In genomic region chr13:61777902-61778301, GRCh38 we compare ENCODE assay signal across 22 cellular contexts.
"Had no signal": no experiment of that assay in that cellular context is flagged by ENCODE, and none has a peak within 500 bp of the region (broad histone marks: within the 10 kb centered on the region; RNA-seq: fewer than 3 reads in every experiment).

No MANE protein-coding gene starts in this region.

- H3K4me3 ChIP-seq: cardiac muscle cell, esophagus squamous epithelium, hepatocyte, skin epidermis, upper lobe of left lung had no signal

- DNase-seq: activated CD4-positive, alpha-beta T cell treated with anti-CD3 and anti-CD28 coated beads, Interleukin-2, amount 50 U/mL, for 1 hour; activated CD8-positive, alpha-beta memory T cell treated with anti-CD3 and anti-CD28 coated beads, Interleukin-2, amount 50 U/mL, for 4 hours; activated effector memory CD4-positive, alpha-beta T cell treated with anti-CD3 and anti-CD28 coated beads, Interleukin-2, amount 50 U/mL, for 16 hours; activated naive CD4-positive, alpha-beta T cell treated with anti-CD3 and anti-CD28 coated beads, Interleukin-2, amount 50 U/mL, for 16 hours; activated T-cell treated with anti-CD3 and anti-CD28 coated beads, Interleukin-2, amount 50 U/mL, for 48 hours; aorta; effector memory CD8-positive, alpha-beta T cell; esophagus squamous epithelium; foreskin keratinocyte; mammary epithelial cell; midbrain; nephron progenitor cell; occipital lobe; retina; stimulated activated CD4-positive, alpha-beta T cell treated with anti-CD3 and anti-CD28 coated beads, Interleukin-15, amount 100 ng/mL, for 24 hours; stimulated activated CD4-positive, alpha-beta T cell treated with anti-CD3 and anti-CD28 coated beads, Interleukin-2, amount 100 ng/mL, for 48 hours; stimulated activated naive CD8-positive, alpha-beta T cell treated with anti-CD3 and anti-CD28 coated beads, Interleukin-15, amount 100 ng/mL, for 72 hours; upper lobe of left lung had no signal

- H3K9me3 ChIP-seq: esophagus squamous epithelium, upper lobe of left lung had no signal

- H3K4me1 ChIP-seq: esophagus squamous epithelium, foreskin keratinocyte, upper lobe of left lung had no signal

- H3K36me3 ChIP-seq: cardiac muscle cell, esophagus squamous epithelium, upper lobe of left lung had no signal

- H3K27me3 ChIP-seq: cardiac muscle cell, esophagus squamous epithelium, foreskin keratinocyte, hepatocyte, upper lobe of left lung had no signal

- H3K27ac ChIP-seq: cardiac muscle cell, esophagus squamous epithelium, foreskin keratinocyte, hepatocyte, skin epidermis, upper lobe of left lung had no signal

- ATAC-seq: activated CD4-positive, CD25-positive, alpha-beta regulatory T cell treated with anti-CD3 and anti-CD28 coated beads, Interleukin-2, amount 50 U/mL, for 24 hours; effector memory CD8-positive, alpha-beta T cell; foreskin keratinocyte; stimulated activated naive CD8-positive, alpha-beta T cell treated with anti-CD3 and anti-CD28 coated beads, Interleukin-15, amount 100 ng/mL, for 72 hours had no signal
